Comparison of ENCODE assay signal across 20 cellular contexts in the genomic region with DNA sequence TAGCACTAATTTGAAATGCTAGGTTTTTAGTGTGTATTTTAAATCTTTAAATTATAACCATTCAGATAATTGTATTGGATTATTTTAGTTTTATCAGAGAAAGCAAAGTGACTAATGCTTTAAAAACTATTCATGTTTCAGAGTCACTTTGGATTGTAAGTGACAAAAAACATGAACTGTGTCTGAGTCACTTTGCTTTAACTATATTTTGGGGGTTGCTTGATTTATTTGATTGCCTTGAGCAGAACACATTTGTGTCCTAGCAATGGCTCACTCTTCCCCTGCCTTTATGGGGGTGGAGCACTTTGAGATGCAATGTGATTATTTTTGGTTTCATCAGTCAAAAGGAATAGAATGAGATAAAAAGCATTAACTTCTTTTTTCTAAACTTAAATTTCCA.
"Had no signal": no experiment of that assay in that cellular context is flagged by ENCODE, and none has a peak within 500 bp of the region (broad histone marks: within the 10 kb centered on the region; RNA-seq: fewer than 3 reads in every experiment).

No MANE protein-coding gene starts in this region.

- H3K27me3 ChIP-seq: SJCRH30 had no signal

- H3K4me3 ChIP-seq: SJCRH30, SK-N-MC had no signal

- DNase-seq: KBM-7, MM.1S, NCI-H1092 treated with DMSO at 0.1 percent for 48 hours, NCI-H1436, NCI-H187, NCI-H2029, NCI-H2081 treated with DMSO at 0.1 percent for 48 hours, NCI-H2171, NCI-H226, NCI-H446, NCI-H510A, NCI-H524 treated with DMSO at 0.1 percent for 48 hours, NCI-H69, NCI-H774, SHP77 treated with DMSO at 0.1 percent for 48 hours, SJCRH30, T-helper 1 cell had no signal

- H3K36me3 ChIP-seq: SJCRH30 had no signal

- H3K9me3 ChIP-seq: SJCRH30 had no signal

- ATAC-seq: Panc1 had no signal

- H3K27ac ChIP-seq: RWPE1, SJCRH30, SK-N-MC had no signal
